ENCODE assay signal across 22 cellular contexts in the genomic region with DNA sequence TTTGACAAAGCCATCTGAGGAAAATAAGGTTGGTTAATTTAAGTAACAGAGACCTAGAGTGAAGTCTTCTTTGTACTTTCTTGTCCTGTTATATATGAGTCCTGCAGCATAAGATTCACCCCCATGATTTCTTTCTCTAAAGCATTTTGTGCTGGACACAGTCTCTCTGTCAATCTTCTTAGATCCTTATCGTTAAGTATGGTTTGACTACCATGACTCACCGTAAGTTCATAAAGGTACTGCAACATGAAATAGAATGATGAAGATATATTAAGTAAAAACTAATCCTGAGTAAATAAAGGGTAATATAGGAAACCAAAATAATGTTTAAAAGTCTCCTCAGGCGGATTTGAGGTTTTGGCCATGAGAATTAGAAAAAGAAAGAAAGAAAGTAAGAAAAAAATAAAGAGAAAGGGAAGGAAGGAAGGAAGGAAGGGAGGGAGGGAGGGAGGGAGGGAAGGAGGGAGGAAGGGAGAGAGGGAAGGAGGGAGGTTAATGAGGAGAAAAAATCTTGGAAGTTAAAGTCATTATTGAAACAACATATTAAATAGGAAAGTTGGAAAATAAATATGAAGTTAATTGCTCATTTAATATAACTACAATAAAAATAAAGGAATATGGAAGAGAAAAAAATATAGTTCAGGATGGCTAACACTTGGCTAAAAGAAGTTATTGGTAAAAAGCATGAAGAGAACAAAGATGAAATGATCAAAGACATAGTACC.
DNase-seq lines count a peak whose midpoint lies in the region; ATAC-seq, FAIRE-seq and TF ChIP-seq lines count a peak whose summit lies in the region.
"Had no signal": no experiment of that assay in that cellular context is flagged by ENCODE, and none has a peak within 500 bp of the region (broad histone marks: within the 10 kb centered on the region; RNA-seq: fewer than 3 reads in every experiment).

No MANE protein-coding gene starts in this region.

- no peaks in the 10 kb centered on the region for H3K36me3 ChIP-seq in keratinocyte (ENCODE audit: control insufficient read depth in 2 of 2, extremely low read depth in 1 of 2, insufficient read depth in 2 of 2, low read length in 2 of 2)
- H3K36me3 ChIP-seq in upper lobe of right lung: no peaks in the 10 kb centered on the region
- H3K36me3 ChIP-seq: ascending aorta, ovary, thyroid gland had no signal

- H2AFZ ChIP-seq in keratinocyte (ENCODE audit: control insufficient read depth, low read length): no peak overlapping the region

- no peak for ATAC-seq in upper lobe of right lung
- ATAC-seq: right cardiac atrium, WTC11 had no signal

- no peaks in the 10 kb centered on the region for H3K9me1 ChIP-seq in keratinocyte (ENCODE audit: control insufficient read depth, extremely low read depth, insufficient read depth, low read length)

- no peaks in the 10 kb centered on the region for H4K20me1 ChIP-seq in keratinocyte (ENCODE audit: control insufficient read depth, extremely low read depth, insufficient read depth, low read length)

- H3K4me3 ChIP-seq in keratinocyte (ENCODE audit: control insufficient read depth in 2 of 3, extremely low read depth in 1 of 3, insufficient read depth in 2 of 3, low read depth in 1 of 3, low read length in 3 of 3): peak overlapping the region; percentile 59 to 80 (median 77)
- no peak overlapping the region for H3K4me3 ChIP-seq in upper lobe of right lung
- H3K4me3 ChIP-seq: ascending aorta, ovary, thyroid gland had no signal

- H3K27ac ChIP-seq in keratinocyte (ENCODE audit: control insufficient read depth, insufficient read depth, low read length) (peak overlapping the region; percentile 78), upper lobe of right lung (no peak overlapping the region)
- H3K27ac ChIP-seq: ascending aorta, ovary, thyroid gland had no signal

- DNase-seq in EL (peak; percentile 45), M059J (ENCODE audit: low read depth) (peak; percentile 83), astrocyte of the hippocampus (ENCODE audit: low read depth, low spot score) (peak; percentile 41), keratinocyte (ENCODE audit: low read depth, low spot score) (no peak), germinal center (ENCODE audit: low spot score) (no peak), upper lobe of right lung (no peak)
- no peak for DNase-seq in activated naive CD4-positive, alpha-beta T cell treated with Interleukin-2 at 50 U/mL for 16 hours
- DNase-seq in effector CD8-positive, alpha-beta T cell (lab: John Stamatoyannopoulos, UW): no peak
- DNase-seq: activated CD4-positive, alpha-beta T cell treated with anti-CD3 and anti-CD28 coated beads, Interleukin-2, amount 50 U/mL, for 48 hours; activated CD8-positive, alpha-beta memory T cell treated with anti-CD3 and anti-CD28 coated beads, Interleukin-2, amount 50 U/mL, for 4 hours; effector CD4-positive, alpha-beta T cell; hypothalamus; NCI-H187; ovary; right cardiac atrium; stimulated activated CD4-positive, alpha-beta T cell treated with anti-CD3 and anti-CD28 coated beads, Interleukin-15, amount 100 ng/mL, for 24 hours; T-helper 9 cell; thyroid gland had no signal

- no peaks in the 10 kb centered on the region for H3K9me3 ChIP-seq in keratinocyte (ENCODE audit: control insufficient read depth, low read depth, low read length)
- H3K9me3 ChIP-seq in upper lobe of right lung: no peaks in the 10 kb centered on the region
- H3K9me3 ChIP-seq: ascending aorta, ovary, thyroid gland had no signal

- intact Hi-C loops in upper lobe of right lung (cut with DNase I): no loop called here

- H3K27me3 ChIP-seq in keratinocyte (ENCODE audit: control insufficient read depth, extremely low read depth, insufficient read depth, low read length) (no peaks in the 10 kb centered on the region), upper lobe of right lung (no peaks in the 10 kb centered on the region)
- H3K27me3 ChIP-seq: ascending aorta, ovary, thyroid gland had no signal

- dilution Hi-C loops in keratinocyte (cut with MboI; ENCODE audit: extremely low pct_ligation_motif_present, low sequenced_read_pairs): no loop called here

- peak overlapping the region; percentile 81 for H3K4me2 ChIP-seq in keratinocyte (ENCODE audit: control insufficient read depth, extremely low read depth, insufficient read depth, low read depth, low read length)

- H3K4me1 ChIP-seq in keratinocyte (ENCODE audit: control insufficient read depth, extremely low read depth, insufficient read depth, low read length) (peaks cover 54% of the 10 kb centered on the region), upper lobe of right lung (no peaks in the 10 kb centered on the region)
- H3K4me1 ChIP-seq: ascending aorta, thyroid gland had no signal

- peaks cover 41% of the 10 kb centered on the region for H3K79me2 ChIP-seq in keratinocyte (ENCODE audit: control insufficient read depth, insufficient read depth, low read length)

- no peak for TF ChIP-seq CTCF in keratinocyte (optimal IDR thresholded peaks at IDR 0.05 in 1 of 3, IDR thresholded peaks at IDR 0.05 in 1 of 3, conservative IDR thresholded peaks at IDR 0.05 in 1 of 3; ENCODE audit: extremely low read depth in 1 of 3, insufficient read depth in 2 of 3, low read length in 3 of 3)
- no peak for TF ChIP-seq CTCF in upper lobe of right lung (IDR thresholded peaks at IDR 0.05)

- peak; percentile 59 for FAIRE-seq in keratinocyte (lab: Jason Lieb, UNC)
- FAIRE-seq: frontal cortex, HTR-8/SVneo had no signal

- peak overlapping the region; percentile 76 for H3K9ac ChIP-seq in keratinocyte (ENCODE audit: control insufficient read depth, extremely low read depth, insufficient read depth, low read length)

Comparison
In these comparisons a context has a peak if more than half of its experiments do, and no peak if none do; other contexts are left out.
1. DNase-seq: peak in EL (single experiment), M059J (single experiment) and astrocyte of the hippocampus (single experiment); none in keratinocyte (single experiment), germinal center (single experiment), upper lobe of right lung (single experiment), activated naive CD4-positive, alpha-beta T cell treated with Interleukin-2 at 50 U/mL for 16 hours (single experiment) and effector CD8-positive, alpha-beta T cell (single experiment).